ENCODE assay signal across 7 cellular contexts in the genomic region with DNA sequence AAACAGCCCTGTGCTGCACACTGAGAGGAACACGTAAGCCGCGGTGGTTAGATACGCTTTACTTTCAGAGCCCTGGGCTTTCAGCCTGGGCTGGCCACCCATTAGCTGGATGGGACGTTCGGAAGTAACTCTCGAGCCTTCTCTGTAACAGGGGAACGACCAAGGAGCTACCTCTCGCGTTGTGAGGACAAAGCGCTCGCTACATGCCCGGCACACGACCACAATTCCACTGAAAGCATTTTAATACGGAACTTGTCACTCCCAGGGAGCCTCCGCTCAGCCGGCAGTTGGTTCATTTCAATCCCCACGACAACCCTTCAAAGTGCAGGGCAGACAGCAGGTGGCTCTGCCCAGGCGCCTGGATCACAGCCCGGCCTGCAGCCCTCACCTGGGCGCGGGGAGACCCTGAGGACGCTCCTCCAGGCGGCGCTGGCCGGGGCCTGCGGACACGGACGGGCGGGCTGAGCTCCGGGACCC. TPM values are rescaled to one million over a fixed set of nuclear protein-coding genes. Genes with fewer than 3 reads are reported as not detected.
DNase-seq lines count a peak whose midpoint lies in the region; ATAC-seq and TF ChIP-seq lines count a peak whose summit lies in the region.

No MANE protein-coding gene starts in this region.

- no peaks in the 10 kb centered on the region for H3K27me3 ChIP-seq in fibroblast of lung (ENCODE audit: control insufficient read depth, insufficient read depth, low read length)
- H3K27me3 ChIP-seq in parathyroid adenoma (ENCODE audit: control insufficient read depth, insufficient read depth, low read length): no peaks in the 10 kb centered on the region

- H3K9me3 ChIP-seq in fibroblast of lung (ENCODE audit: control insufficient read depth, insufficient read depth, low read depth, low read length) (no peaks in the 10 kb centered on the region), parathyroid adenoma (ENCODE audit: control insufficient read depth, low read length) (no peaks in the 10 kb centered on the region)

- peaks cover 6% of the 10 kb centered on the region for H3K79me2 ChIP-seq in fibroblast of lung (ENCODE audit: control insufficient read depth, insufficient read depth, low read length)
- no peaks in the 10 kb centered on the region for H3K79me2 ChIP-seq in parathyroid adenoma

- peaks cover 22% of the 10 kb centered on the region for H3K36me3 ChIP-seq in fibroblast of lung (ENCODE audit: control insufficient read depth, insufficient read depth, low read length)
- no peaks in the 10 kb centered on the region for H3K36me3 ChIP-seq in parathyroid adenoma (ENCODE audit: control insufficient read depth, insufficient read depth, low read length)

- no peak for DNase-seq in fibroblast of lung (ENCODE audit: low read depth in 2 of 2)
- no peak for DNase-seq in SW480 (ENCODE audit: low spot score)
- DNase-seq in stimulated activated naive CD4-positive, alpha-beta T cell treated with Interleukin-2 at 50 U/mL for 16 hours (lab: John Stamatoyannopoulos, UW): no peak

- H3K4me1 ChIP-seq in fibroblast of lung (ENCODE audit: control insufficient read depth, extremely low read depth, insufficient read depth, low read length) (peaks cover 4% of the 10 kb centered on the region), parathyroid adenoma (peaks cover 3% of the 10 kb centered on the region)

- H2AFZ ChIP-seq in fibroblast of lung (ENCODE audit: low read length): no peak overlapping the region
- H2AFZ ChIP-seq in parathyroid adenoma: no peak overlapping the region

- peak; percentile 38 for ATAC-seq in GM18511 (IDR thresholded peaks at IDR 0.05; ENCODE audit: unreplicated experiment)
- peak; percentile 29 for ATAC-seq in HG02763 (IDR thresholded peaks at IDR 0.05; ENCODE audit: unreplicated experiment)
- peak; percentile 7 for ATAC-seq in SK-N-SH treated with all-trans-retinoic acid at 6 μM for 48 hours

- no peak for TF ChIP-seq CTCF in fibroblast of lung (conservative IDR thresholded peaks at IDR 0.05 in 1 of 2, IDR thresholded peaks at IDR 0.05 in 1 of 2; ENCODE audit: low read depth in 1 of 2, low read length in 2 of 2)
- TF ChIP-seq CTCF in parathyroid adenoma (IDR thresholded peaks at IDR 0.05): no peak

- H3K27ac ChIP-seq in fibroblast of lung (ENCODE audit: insufficient read depth, low read length): peak overlapping the region; percentile 54
- H3K27ac ChIP-seq in parathyroid adenoma: no peak overlapping the region

- peak overlapping the region; percentile 70 to 81 (median 76) for H3K4me3 ChIP-seq in fibroblast of lung (replicated peaks in 1 of 4; ENCODE audit: control extremely low read depth in 1 of 4, insufficient read depth in 1 of 4, low read depth in 3 of 4, low read length in 4 of 4)
- peak overlapping the region; percentile 74 for H3K4me3 ChIP-seq in parathyroid adenoma (ENCODE audit: low read depth, low read length)

- H3K9ac ChIP-seq in fibroblast of lung (ENCODE audit: insufficient read depth, low read length) (peak overlapping the region; percentile 64), parathyroid adenoma (no peak overlapping the region)

- H3K4me2 ChIP-seq in fibroblast of lung (ENCODE audit: extremely low read depth, insufficient read depth, low read length) (peak overlapping the region; percentile 77), parathyroid adenoma (ENCODE audit: low read length) (peak overlapping the region; percentile 88)

- H4K20me1 ChIP-seq in fibroblast of lung (ENCODE audit: control insufficient read depth, extremely low read depth, insufficient read depth, low read length): no peaks in the 10 kb centered on the region

TF ChIP-seq in SK-N-SH treated with all-trans-retinoic acid at 6 μM for 48 hours, 23 proteins besides CTCF, POLR2A, EP300 and RAD21:
- TF ChIP-seq TCF4 (CRISPR knock-in tag; IDR thresholded peaks at IDR 0.05; ENCODE audit: borderline replicate concordance) (no peak), RARB (CRISPR knock-in tag; IDR thresholded peaks at IDR 0.05) (no peak), ZFP3 (CRISPR knock-in tag; IDR thresholded peaks at IDR 0.05) (no peak)
- TF ChIP-seq, protein P1, sequence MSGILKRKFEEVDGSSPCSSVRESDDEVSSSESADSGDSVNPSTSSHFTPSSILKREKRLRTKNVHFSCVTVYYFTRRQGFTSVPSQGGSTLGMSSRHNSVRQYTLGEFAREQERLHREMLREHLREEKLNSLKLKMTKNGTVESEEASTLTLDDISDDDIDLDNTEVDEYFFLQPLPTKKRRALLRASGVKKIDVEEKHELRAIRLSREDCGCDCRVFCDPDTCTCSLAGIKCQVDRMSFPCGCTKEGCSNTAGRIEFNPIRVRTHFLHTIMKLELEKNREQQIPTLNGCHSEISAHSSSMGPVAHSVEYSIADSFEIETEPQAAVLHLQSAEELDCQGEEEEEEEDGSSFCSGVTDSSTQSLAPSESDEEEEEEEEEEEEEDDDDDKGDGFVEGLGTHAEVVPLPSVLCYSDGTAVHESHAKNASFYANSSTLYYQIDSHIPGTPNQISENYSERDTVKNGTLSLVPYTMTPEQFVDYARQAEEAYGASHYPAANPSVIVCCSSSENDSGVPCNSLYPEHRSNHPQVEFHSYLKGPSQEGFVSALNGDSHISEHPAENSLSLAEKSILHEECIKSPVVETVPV (CRISPR knock-in tag; IDR thresholded peaks at IDR 0.05): no peak

RNA-seq across cellular contexts. Expression of a gene that starts 0.4 kb away (rescaled TPM):
- 22.6 and 27.9 TPM in 2 replicates for total RNA-seq in fibroblast of lung
- 31.7 and 36.8 TPM in 2 replicates for polyA plus RNA-seq in fibroblast of lung
- polyA plus RNA-seq in fibroblast of lung (2012): 40.5 and 45.6 TPM in 2 replicates
- polyA minus RNA-seq in fibroblast of lung (ENCODE audit: low replicate concordance): 11.6 and 17.0 TPM in 2 replicates

RNA-seq across cellular contexts. Expression of a gene that starts 0.4 kb away (rescaled TPM):
- total RNA-seq in fibroblast of lung: 13.9 and 20.3 TPM in 2 replicates
- polyA plus RNA-seq in fibroblast of lung: 11.2 and 16.5 TPM in 2 replicates
- 22.3 and 30.3 TPM in 2 replicates for polyA plus RNA-seq in fibroblast of lung (2012)
- polyA minus RNA-seq in fibroblast of lung (ENCODE audit: low replicate concordance): 5.1 and 5.8 TPM in 2 replicates

RNA-seq across cellular contexts. Expression of a gene that starts 7.9 kb away (rescaled TPM):
- total RNA-seq in fibroblast of lung: 1,820 and 2,853 TPM in 2 replicates
- 2,991 and 3,227 TPM in 2 replicates for polyA plus RNA-seq in fibroblast of lung
- 2,719 and 2,842 TPM in 2 replicates for polyA plus RNA-seq in fibroblast of lung (2012)
- 2,807 and 2,961 TPM in 2 replicates for polyA minus RNA-seq in fibroblast of lung (ENCODE audit: low replicate concordance)

RNA-seq across cellular contexts. Expression of a gene that starts 8.0 kb away (rescaled TPM):
- 12.8 and 17.8 TPM in 2 replicates for total RNA-seq in fibroblast of lung
- polyA plus RNA-seq in fibroblast of lung: 13.9 and 14.8 TPM in 2 replicates
- polyA plus RNA-seq in fibroblast of lung (2012): 17.5 and 19.0 TPM in 2 replicates
- 21.4 and 46.8 TPM in 2 replicates for polyA minus RNA-seq in fibroblast of lung (ENCODE audit: low replicate concordance)

RNA-seq across cellular contexts. Expression of a gene that starts 19.9 kb away (rescaled TPM):
- total RNA-seq in fibroblast of lung: 6.7 and 8.3 TPM in 2 replicates
- 3.9 and 4.8 TPM in 2 replicates for polyA plus RNA-seq in fibroblast of lung
- 11.7 and 13.9 TPM in 2 replicates for polyA plus RNA-seq in fibroblast of lung (2012)
- 3.2 and 5.6 TPM in 2 replicates for polyA minus RNA-seq in fibroblast of lung (ENCODE audit: low replicate concordance)
